7 cellular contexts compared by ENCODE assay signal in the genomic region with DNA sequence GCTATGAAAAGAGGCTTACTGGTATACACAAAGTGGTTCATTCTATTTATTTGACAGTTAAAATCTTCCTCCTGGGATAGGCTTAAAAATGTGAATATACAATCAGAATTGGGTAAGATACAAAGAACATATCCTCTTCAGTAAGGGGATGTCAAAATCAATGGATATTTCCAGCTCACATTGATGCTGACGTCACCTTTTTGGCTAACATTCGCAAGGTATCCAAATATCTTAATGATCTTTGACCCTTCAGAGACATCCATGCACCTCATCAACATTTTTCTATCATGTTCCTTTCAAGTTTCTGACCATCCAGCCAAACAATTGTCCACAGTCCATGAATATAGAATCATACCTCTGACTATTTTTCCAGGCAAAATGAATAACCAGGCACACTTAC.
"Had no signal": no experiment of that assay in that cellular context is flagged by ENCODE, and none has a peak within 500 bp of the region (broad histone marks: within the 10 kb centered on the region; RNA-seq: fewer than 3 reads in every experiment).

No MANE protein-coding gene starts in this region.

- H3K27ac ChIP-seq: HL-60, KMS-11 had no signal

- H3K9ac ChIP-seq: KMS-11 had no signal

- FAIRE-seq: HTR-8/SVneo, K562 had no signal

- ATAC-seq: K562 had no signal

- H3K4me3 ChIP-seq: K562 had no signal

- H3K4me2 ChIP-seq: KMS-11 had no signal

- DNase-seq: IMR-90, KBM-7, KG1 had no signal
